ENCODE assay signal across 11 cellular contexts in genomic region chr2:74551942-74552913, GRCh38. TPM values are rescaled to one million over a fixed set of nuclear protein-coding genes. Genes with fewer than 3 reads are reported as not detected.
DNase-seq lines count a peak whose midpoint lies in the region; ATAC-seq and TF ChIP-seq lines count a peak whose summit lies in the region.
"Had no signal": no experiment of that assay in that cellular context is flagged by ENCODE, and none has a peak within 500 bp of the region (broad histone marks: within the 10 kb centered on the region; RNA-seq: fewer than 3 reads in every experiment).

No MANE protein-coding gene starts in this region.

- peaks cover 0 to 7% of the 10 kb centered on the region in 2 experiments; a peak in 1 of 3 replicates for H3K36me3 ChIP-seq in HEK293 (ENCODE audit: control insufficient read depth in 2 of 2, insufficient read depth in 1 of 2, low read length in 2 of 2)
- no peaks in the 10 kb centered on the region for H3K36me3 ChIP-seq in sigmoid colon

- H3K4me1 ChIP-seq in HEK293 (ENCODE audit: control insufficient read depth, insufficient read depth, low read length) (no peaks in the 10 kb centered on the region; the same call in 1 of the 2 replicates), sigmoid colon (peaks cover 0 to 37% (median 26%) of the 10 kb centered on the region in 4 donors)

- POLR2A ChIA-PET in activated CD8-positive, alpha-beta T cell treated with anti-CD3 and anti-CD28 coated beads for 36 hours (lab: Charles Lee) = interaction anchor here (0.6 kb wide), 1 partner anchor 68 kb away, joined by 4 read pairs; no protein-coding TSS in a partner anchor
- POLR2A ChIA-PET in activated CD8-positive, alpha-beta T cell treated with anti-CD3 and anti-CD28 coated beads, Interleukin-2, amount 10 ng/mL, durations not matched to agents 7 days and 5 days (lab: Charles Lee) = interaction anchor here (0.6 to 1.8 kb wide), 4 partner anchors 19 to 33 kb away, joined by 3 to 5 read pairs (median 4); no protein-coding TSS in a partner anchor
- POLR2A ChIA-PET in HEK293 (lab: Yijun Ruan, JAX) = no interaction called here

- no peaks in the 10 kb centered on the region for H3K9me3 Mint-ChIP-seq in activated CD8-positive, alpha-beta T cell treated with anti-CD3 and anti-CD28 coated beads for 36 hours
- H3K9me3 Mint-ChIP-seq in activated CD8-positive, alpha-beta T cell treated with anti-CD3 and anti-CD28 coated beads, Interleukin-2, amount 10 ng/mL, durations not matched to agents 7 days and 5 days (ENCODE audit: insufficient read depth) = no peaks in the 10 kb centered on the region

- peak overlapping the region; percentile 31 for H3K27ac Mint-ChIP-seq in activated CD8-positive, alpha-beta T cell treated with anti-CD3 and anti-CD28 coated beads for 36 hours
- no peak overlapping the region for H3K27ac Mint-ChIP-seq in activated CD8-positive, alpha-beta T cell treated with anti-CD3 and anti-CD28 coated beads, Interleukin-2, amount 10 ng/mL, durations not matched to agents 7 days and 5 days

- DNase-seq in activated CD8-positive, alpha-beta T cell treated with anti-CD3 and anti-CD28 coated beads for 36 hours = no peak
- no peak for DNase-seq in activated CD8-positive, alpha-beta T cell treated with anti-CD3 and anti-CD28 coated beads, Interleukin-2, amount 10 ng/mL, durations not matched to agents 7 days and 5 days
- DNase-seq in dorsolateral prefrontal cortex (no peak), sigmoid colon (no peak), T1000 (lab: John Stamatoyannopoulos, UW) (no peak), NK-92 (lab: John Stamatoyannopoulos, UW; ENCODE audit: unreplicated experiment) (no peak)
- DNase-seq in stimulated activated naive CD4-positive, alpha-beta T cell treated with Interleukin-2 at 50 U/mL for 16 hours (lab: John Stamatoyannopoulos, UW) = no peak
- DNase-seq: NCI-H446; stimulated activated CD4-positive, alpha-beta T cell treated with anti-CD3 and anti-CD28 coated beads, Interleukin-12 subunit alpha, Interleukin-12 subunit beta, amount 100 ng/mL, for 4 hours had no signal

- peaks cover 15% of the 10 kb centered on the region for H3K4me1 Mint-ChIP-seq in activated CD8-positive, alpha-beta T cell treated with anti-CD3 and anti-CD28 coated beads for 36 hours (ENCODE audit: low read depth)
- peaks cover 43% of the 10 kb centered on the region for H3K4me1 Mint-ChIP-seq in activated CD8-positive, alpha-beta T cell treated with anti-CD3 and anti-CD28 coated beads, Interleukin-2, amount 10 ng/mL, durations not matched to agents 7 days and 5 days (ENCODE audit: low read depth)

- H3K4me3 ChIP-seq in HEK293 (ENCODE audit: low read depth, low read length) (no peak overlapping the region), dorsolateral prefrontal cortex (peak overlapping the region in 35 of 59 donors; percentile 1 to 86 (median 75)), sigmoid colon (peak overlapping the region in 2 of 4 donors; percentile 66 to 71)

- no peak overlapping the region for H3K27ac ChIP-seq in HEK293 (ENCODE audit: extremely low read depth, low read depth, low read length)
- H3K27ac ChIP-seq in dorsolateral prefrontal cortex = peak overlapping the region in 11 of 59 donors; percentile 3 to 91 (median 46)
- H3K27ac ChIP-seq in sigmoid colon = peak overlapping the region; percentile 88 to 92 (median 89)
- H3K27ac ChIP-seq: C4-2B had no signal

- peaks cover 7% of the 10 kb centered on the region for H3K36me3 Mint-ChIP-seq in activated CD8-positive, alpha-beta T cell treated with anti-CD3 and anti-CD28 coated beads for 36 hours (ENCODE audit: low read depth)
- peaks cover 12% of the 10 kb centered on the region for H3K36me3 Mint-ChIP-seq in activated CD8-positive, alpha-beta T cell treated with anti-CD3 and anti-CD28 coated beads, Interleukin-2, amount 10 ng/mL, durations not matched to agents 7 days and 5 days (ENCODE audit: low read depth)

- CTCF ChIA-PET in activated CD8-positive, alpha-beta T cell treated with anti-CD3 and anti-CD28 coated beads for 36 hours (lab: Charles Lee) = interaction anchor here (0.6 to 1.5 kb wide), 3 partner anchors 35 to 74 kb away, joined by 3 read pairs; no protein-coding TSS in a partner anchor
- CTCF ChIA-PET in activated CD8-positive, alpha-beta T cell treated with anti-CD3 and anti-CD28 coated beads, Interleukin-2, amount 10 ng/mL, durations not matched to agents 7 days and 5 days (lab: Charles Lee) = interaction anchor here (1.3 to 2.0 kb wide), 2 partner anchors 33 to 69 kb away, joined by 3 to 4 read pairs; partner anchors contain the start of genes CCDC142 and TTC31
- CTCF ChIA-PET in HEK293 (lab: Yijun Ruan, JAX) = interaction anchor here (0.6 kb wide), 2 partner anchors 217 to 291 kb away, joined by 3 to 4 read pairs; no protein-coding TSS in a partner anchor

- H3K4me3 Mint-ChIP-seq in activated CD8-positive, alpha-beta T cell treated with anti-CD3 and anti-CD28 coated beads for 36 hours = peak overlapping the region; percentile 14
- no peak overlapping the region for H3K4me3 Mint-ChIP-seq in activated CD8-positive, alpha-beta T cell treated with anti-CD3 and anti-CD28 coated beads, Interleukin-2, amount 10 ng/mL, durations not matched to agents 7 days and 5 days

- H3K9me3 ChIP-seq in HEK293 (ENCODE audit: control insufficient read depth, insufficient read depth, low read depth, low read length) (no peaks in the 10 kb centered on the region), sigmoid colon (no peaks in the 10 kb centered on the region)

- 75 to 90% methylated on average over 21 of the region's 21 CpGs for WGBS in sigmoid colon, 2 donors

- no peak for ATAC-seq in activated CD8-positive, alpha-beta T cell treated with anti-CD3 and anti-CD28 coated beads for 36 hours
- no peak for ATAC-seq in activated CD8-positive, alpha-beta T cell treated with anti-CD3 and anti-CD28 coated beads, Interleukin-2, amount 10 ng/mL, durations not matched to agents 7 days and 5 days

- TF ChIP-seq POLR2A in sigmoid colon (IDR thresholded peaks at IDR 0.05) = no peak

- no peak for TF ChIP-seq EP300 in sigmoid colon (IDR thresholded peaks at IDR 0.05)

- H3K27me3 ChIP-seq in dorsolateral prefrontal cortex (peaks cover 0 to 16% (median 0%) of the 10 kb centered on the region in 45 donors), sigmoid colon (no peaks in the 10 kb centered on the region)

- H3K27me3 Mint-ChIP-seq in activated CD8-positive, alpha-beta T cell treated with anti-CD3 and anti-CD28 coated beads for 36 hours = peaks cover 39% of the 10 kb centered on the region
- H3K27me3 Mint-ChIP-seq in activated CD8-positive, alpha-beta T cell treated with anti-CD3 and anti-CD28 coated beads, Interleukin-2, amount 10 ng/mL, durations not matched to agents 7 days and 5 days (ENCODE audit: low read depth) = peaks cover 35% of the 10 kb centered on the region

- intact Hi-C loops in activated CD8-positive, alpha-beta T cell treated with anti-CD3 and anti-CD28 coated beads for 36 hours (cut with micrococcal nuclease) = no loop called here
- intact Hi-C loops in dorsolateral prefrontal cortex (cut with DNase I) (no loop called here), sigmoid colon (cut with DNase I) (no loop called here)

- TF ChIP-seq CTCF in activated CD8-positive, alpha-beta T cell treated with anti-CD3 and anti-CD28 coated beads for 36 hours (IDR thresholded peaks at IDR 0.05) = no peak
- TF ChIP-seq CTCF in HEK293 (tag by site-specific recombination; IDR thresholded peaks at IDR 0.05) (no peak), dorsolateral prefrontal cortex (IDR thresholded peaks at IDR 0.05 in 54 of 56, conservative IDR thresholded peaks at IDR 0.05 in 2 of 56; ENCODE audit: low read depth in 1 of 56, partially characterized antibody in 56 of 56) (no peak), sigmoid colon (IDR thresholded peaks at IDR 0.05) (no peak)

TF ChIP-seq in HEK293, 187 proteins besides CTCF, POLR2A, EP300 and RAD21:
- TF ChIP-seq ZNF600 (tag by site-specific recombination; IDR thresholded peaks at IDR 0.05) = no peak
- TF ChIP-seq ZNF768 (tag by site-specific recombination; IDR thresholded peaks at IDR 0.05) = 0 out of 2 replicates have a peak, but pooled peaks have one; percentile 10

RNA-seq across cellular contexts. Expression of gene LOXL3, which starts 1.5 kb away (rescaled TPM):
- total RNA-seq in activated CD8-positive, alpha-beta T cell treated with anti-CD3 and anti-CD28 coated beads for 36 hours = under 1 TPM; 0.38 to 0.60 TPM
- under 1 TPM; 0.21 to 0.23 TPM for total RNA-seq in activated CD8-positive, alpha-beta T cell treated with anti-CD3 and anti-CD28 coated beads, Interleukin-2, amount 10 ng/mL, durations not matched to agents 7 days and 5 days
- 10 to 100 TPM in 8 of 120 experiments, 1 to 10 TPM in 112; 2.3 to 17.4 (median 6.7) TPM for total RNA-seq in dorsolateral prefrontal cortex
- total RNA-seq in sigmoid colon = 1 to 10 TPM; 5.4 to 7.9 (median 7.8) TPM
- 1 to 10 TPM in 2 of 3 donors, under 1 TPM in 1; 0.60 to 3.5 (median 1.8) TPM for polyA plus RNA-seq in sigmoid colon

RNA-seq across cellular contexts. Expression of gene DOK1, which starts 2.3 kb away (rescaled TPM):
- total RNA-seq in activated CD8-positive, alpha-beta T cell treated with anti-CD3 and anti-CD28 coated beads for 36 hours = 10 to 100 TPM; 15.0 to 16.6 TPM
- 10 to 100 TPM; 32.4 to 35.9 TPM for total RNA-seq in activated CD8-positive, alpha-beta T cell treated with anti-CD3 and anti-CD28 coated beads, Interleukin-2, amount 10 ng/mL, durations not matched to agents 7 days and 5 days
- 10 to 100 TPM in 24 of 120 experiments, 1 to 10 TPM in 96; 3.4 to 17.7 (median 7.3) TPM for total RNA-seq in dorsolateral prefrontal cortex
- 10 to 100 TPM; 16.1 to 21.4 (median 18.1) TPM for total RNA-seq in sigmoid colon
- 10 to 100 TPM; 17.1 to 24.9 (median 22.8) TPM for polyA plus RNA-seq in sigmoid colon

RNA-seq across cellular contexts. Expression of gene HTRA2, which starts 22.5 kb away (rescaled TPM):
- total RNA-seq in activated CD8-positive, alpha-beta T cell treated with anti-CD3 and anti-CD28 coated beads for 36 hours = 10 to 100 TPM; 42.0 to 45.0 TPM
- total RNA-seq in activated CD8-positive, alpha-beta T cell treated with anti-CD3 and anti-CD28 coated beads, Interleukin-2, amount 10 ng/mL, durations not matched to agents 7 days and 5 days = 10 to 100 TPM; 48.0 to 49.4 TPM
- total RNA-seq in dorsolateral prefrontal cortex = 10 to 100 TPM; 25.1 to 46.4 (median 34.3) TPM
- total RNA-seq in sigmoid colon = 10 to 100 TPM; 28.2 to 39.3 (median 31.8) TPM
- polyA plus RNA-seq in sigmoid colon = 10 to 100 TPM; 19.7 to 39.8 (median 22.8) TPM

RNA-seq across cellular contexts. Expression of gene AUP1, which starts 22.7 kb away (rescaled TPM):
- 10 to 100 TPM; 90.8 to 92.7 TPM for total RNA-seq in activated CD8-positive, alpha-beta T cell treated with anti-CD3 and anti-CD28 coated beads for 36 hours
- 100 to 1,000 TPM; 119 to 123 TPM for total RNA-seq in activated CD8-positive, alpha-beta T cell treated with anti-CD3 and anti-CD28 coated beads, Interleukin-2, amount 10 ng/mL, durations not matched to agents 7 days and 5 days
- total RNA-seq in dorsolateral prefrontal cortex = 100 to 1,000 TPM in 1 of 120 experiments, 10 to 100 TPM in 119; 47.3 to 106 (median 69.1) TPM
- total RNA-seq in sigmoid colon = 100 to 1,000 TPM in 1 of 4 donors, 10 to 100 TPM in 3; 76.5 to 133 (median 83.1) TPM
- polyA plus RNA-seq in sigmoid colon = 100 to 1,000 TPM in 1 of 3 donors, 10 to 100 TPM in 2; 46.5 to 178 (median 47.4) TPM

RNA-seq across cellular contexts. Expression of gene DQX1, which starts 26.2 kb away (rescaled TPM):
- under 1 TPM; 0.50 to 0.96 TPM for total RNA-seq in activated CD8-positive, alpha-beta T cell treated with anti-CD3 and anti-CD28 coated beads for 36 hours
- under 1 TPM; 0.18 TPM for total RNA-seq in activated CD8-positive, alpha-beta T cell treated with anti-CD3 and anti-CD28 coated beads, Interleukin-2, amount 10 ng/mL, durations not matched to agents 7 days and 5 days
- total RNA-seq in dorsolateral prefrontal cortex (1 to 10 TPM in 61 of 120 experiments, under 1 TPM in 55, not detected in 4; 0.20 to 3.8 (median 1.0) TPM), sigmoid colon (not detected)
- polyA plus RNA-seq in sigmoid colon = 10 to 100 TPM in 2 of 3 donors, 1 to 10 TPM in 1; 7.2 to 15.6 (median 13.2) TPM
